In the genomic region with DNA sequence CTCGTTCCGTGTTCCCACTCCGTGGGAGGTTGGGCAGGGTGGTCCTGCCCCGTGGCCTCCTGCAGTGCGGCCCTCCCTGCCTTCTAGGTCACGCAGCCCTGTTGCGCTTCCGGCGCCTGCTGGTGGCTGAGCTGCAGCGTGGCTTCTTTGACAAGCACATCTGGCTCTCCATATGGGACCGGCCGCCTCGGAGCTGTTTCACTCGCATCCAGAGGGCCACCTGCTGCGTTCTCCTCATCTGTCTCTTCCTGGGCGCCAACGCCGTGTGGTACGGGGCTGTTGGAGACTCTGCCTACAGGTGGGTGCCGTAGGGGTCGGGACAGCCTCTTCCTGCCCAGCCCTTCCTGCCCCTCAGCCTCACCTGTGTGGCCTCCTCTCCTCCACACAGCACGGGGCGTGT, we compare ENCODE assay signal across 3 cellular contexts. TPM values are rescaled to one million over a fixed set of nuclear protein-coding genes. Genes with fewer than 3 reads are reported as not detected.
"Had no signal": no experiment of that assay in that cellular context is flagged by ENCODE, and none has a peak within 500 bp of the region (broad histone marks: within the 10 kb centered on the region; RNA-seq: fewer than 3 reads in every experiment).

No MANE protein-coding gene starts in this region.

RNA-seq across cellular contexts. Expression of a gene that starts 47.5 kb away (rescaled TPM):
- total RNA-seq: body of pancreas, epithelial cell of proximal tubule, osteoblast had no signal
